1 cellular context compared by ENCODE assay signal in genomic region chr6:16078064-16078463, GRCh38.
TF ChIP-seq lines count a peak whose summit lies in the region.

No MANE protein-coding gene starts in this region.

TF ChIP-seq in GM12878, 131 proteins besides CTCF, POLR2A, EP300 and RAD21 (continued from another document):
- TF ChIP-seq ZBTB40 (IDR thresholded peaks at IDR 0.05; ENCODE audit: borderline replicate concordance) (no peak), ZNF24 (IDR thresholded peaks at IDR 0.05) (peak; percentile 78), IRF5 (IDR thresholded peaks at IDR 0.05; ENCODE audit: borderline replicate concordance) (no peak), TARDBP (IDR thresholded peaks at IDR 0.05; ENCODE audit: borderline replicate concordance) (no peak)
